Comparison of ENCODE assay signal across 16 cellular contexts in the genomic region with DNA sequence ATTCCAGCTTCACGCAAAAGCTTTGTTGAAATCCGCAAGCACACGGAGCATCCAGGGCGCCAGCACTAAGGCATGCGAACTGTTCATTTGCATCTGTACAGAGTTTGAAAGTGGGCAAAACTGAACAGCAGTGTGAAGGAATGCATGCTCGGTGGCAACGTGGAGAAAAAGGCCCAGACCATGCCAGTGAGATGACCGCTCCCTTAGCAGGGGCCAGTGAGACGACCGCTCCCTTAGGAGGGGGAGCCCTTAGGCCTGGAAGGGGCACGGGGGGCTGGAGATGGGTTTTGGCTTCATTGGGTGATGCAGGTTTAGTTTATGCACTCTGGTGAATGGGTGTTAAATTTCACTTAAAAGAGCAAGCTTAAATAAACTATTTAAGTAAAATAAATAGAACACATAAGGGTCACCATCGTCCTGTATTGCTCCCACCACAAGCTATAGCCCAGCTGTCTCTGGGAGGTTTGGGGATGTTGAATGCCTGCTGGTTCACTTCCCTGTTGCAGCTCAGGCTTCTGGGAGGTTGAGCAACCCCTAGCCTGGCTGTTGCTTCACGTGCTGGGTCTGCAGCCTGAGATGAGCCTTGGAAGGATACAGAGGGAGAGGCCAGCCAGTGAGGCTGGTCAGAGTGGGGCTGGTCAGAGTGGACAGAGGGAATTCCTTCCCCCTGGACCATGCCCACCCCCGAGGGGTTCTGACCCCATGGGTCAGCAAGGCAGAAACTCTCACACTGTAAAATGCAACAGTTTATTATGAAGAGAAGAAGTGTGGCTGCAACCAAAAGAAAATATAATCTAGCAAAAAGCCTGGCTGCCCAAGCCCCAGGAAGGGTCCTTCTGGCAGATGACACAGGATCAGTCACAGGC. TPM values are rescaled to one million over a fixed set of nuclear protein-coding genes. Genes with fewer than 3 reads are reported as not detected.
A peak's percentile ranks its signal among the peaks of the same experiment; 100 is the strongest.
DNase-seq lines count a peak whose midpoint lies in the region; ATAC-seq and TF ChIP-seq lines count a peak whose summit lies in the region.
"Had no signal": no experiment of that assay in that cellular context is flagged by ENCODE, and none has a peak within 500 bp of the region (broad histone marks: within the 10 kb centered on the region; RNA-seq: fewer than 3 reads in every experiment).

No MANE protein-coding gene starts in this region.

- H3K27me3 Mint-ChIP-seq in endothelial cell (ENCODE audit: unreplicated experiment) (no peaks in the 10 kb centered on the region), immature natural killer cell (ENCODE audit: low read depth in 3 of 3) (peaks cover 0 to 2% (median 2%) of the 10 kb centered on the region in 3 donors)

- H3K9me3 ChIP-seq in upper lobe of left lung, result peaks cover 0 to 8% (median 4%) of the 10 kb centered on the region in 4 donors

- ATAC-seq in upper lobe of left lung (ENCODE audit: low FRiP score in 2 of 2), result peak in 1 of 2 donors; percentile 84
- ATAC-seq: CD8-positive, alpha-beta T cell; K562 had no signal

- TF ChIP-seq POLR2A in upper lobe of left lung (IDR thresholded peaks at IDR 0.05), result no peak

- TF ChIP-seq CTCF in endothelial cell (IDR thresholded peaks at IDR 0.05; ENCODE audit: unreplicated experiment) (no peak), upper lobe of left lung (IDR thresholded peaks at IDR 0.05) (no peak), GM10248 (IDR thresholded peaks at IDR 0.05; ENCODE audit: control extremely low read depth, extremely low read depth, low read depth, missing control alignments) (no peak)

- H3K4me1 Mint-ChIP-seq in endothelial cell (ENCODE audit: unreplicated experiment) (no peaks in the 10 kb centered on the region), immature natural killer cell (no peaks in the 10 kb centered on the region)
- H3K4me1 Mint-ChIP-seq: brain had no signal

- H3K9me3 Mint-ChIP-seq in endothelial cell (ENCODE audit: unreplicated experiment) (no peaks in the 10 kb centered on the region), immature natural killer cell (peaks cover 0 to 6% (median 5%) of the 10 kb centered on the region in 6 donors)

- 67 to 71% methylated on average over 14 of the region's 14 CpGs for WGBS in upper lobe of left lung, 2 donors

- peaks cover 0 to 13% (median 2%) of the 10 kb centered on the region in 4 donors for H3K4me1 ChIP-seq in upper lobe of left lung

- H3K27ac Mint-ChIP-seq in endothelial cell (ENCODE audit: unreplicated experiment), result no peak overlapping the region
- no peak overlapping the region for H3K27ac Mint-ChIP-seq in immature natural killer cell
- H3K27ac Mint-ChIP-seq: brain; CD8-positive, alpha-beta T cell had no signal

- no peak overlapping the region for H3K4me3 Mint-ChIP-seq in endothelial cell (ENCODE audit: unreplicated experiment)
- no peak overlapping the region for H3K4me3 Mint-ChIP-seq in immature natural killer cell
- H3K4me3 Mint-ChIP-seq: brain; CD8-positive, alpha-beta T cell had no signal

- peak overlapping the region in 3 of 4 donors; percentile 10 to 43 (median 17) for H3K27ac ChIP-seq in upper lobe of left lung

- H3K36me3 ChIP-seq in upper lobe of left lung, result no peaks in the 10 kb centered on the region

- POLR2A ChIA-PET in GM10248 (lab: Yijun Ruan, JAX), result no interaction called here

- no peak for TF ChIP-seq EP300 in upper lobe of left lung (IDR thresholded peaks at IDR 0.05)

- peak; percentile 84 to 85 for DNase-seq in NOMO-1 (lab: John Stamatoyannopoulos, UW; ENCODE audit: unreplicated experiment in 2 of 2)
- DNase-seq in endothelial cell (ENCODE audit: low spot score), result peak; percentile 0
- DNase-seq in mesenteric fat pad (ENCODE audit: low spot score), result peak; percentile 81
- peak in 1 of 2 donors; percentile 83 for DNase-seq in upper lobe of left lung
- DNase-seq in GM10248 (ENCODE audit: extremely low spot score), result no peak
- DNase-seq in cortex of kidney (lab: John Stamatoyannopoulos, UW), result no peak
- no peak for DNase-seq in immature natural killer cell
- DNase-seq: activated gamma-delta T cell; effector CD8-positive, alpha-beta T cell; NCI-H187; NCI-H526; stimulated activated naive CD4-positive, alpha-beta T cell treated with Interleukin-2 at 50 U/mL for 16 hours had no signal

- H3K36me3 Mint-ChIP-seq in endothelial cell (ENCODE audit: low read depth, unreplicated experiment), result no peaks in the 10 kb centered on the region
- H3K36me3 Mint-ChIP-seq in immature natural killer cell, result no peaks in the 10 kb centered on the region
- H3K36me3 Mint-ChIP-seq: brain; CD8-positive, alpha-beta T cell had no signal

- CTCF ChIA-PET in GM10248 (lab: Yijun Ruan, JAX), result interaction anchor here (1.3 kb wide), 1 partner anchor 9 kb away, joined by 5 read pairs; no protein-coding TSS in a partner anchor

- no peak overlapping the region for H3K4me3 ChIP-seq in upper lobe of left lung
- H3K4me3 ChIP-seq: K562 had no signal

- no peaks in the 10 kb centered on the region for H3K27me3 ChIP-seq in upper lobe of left lung

RNA-seq across cellular contexts. Expression of gene FCN1, which starts 4.6 kb away (rescaled TPM):
- total RNA-seq in endothelial cell (ENCODE audit: unreplicated experiment) (not detected), mesenteric fat pad (27.9 TPM), upper lobe of left lung (100 to 1,000 TPM in 1 of 6 donors, 10 to 100 TPM in 5; 11.5 to 147 (median 19.7) TPM)
- 10 to 100 TPM in 2 of 3 donors, 1 to 10 TPM in 1; 8.9 to 47.6 (median 24.2) TPM for polyA plus RNA-seq in immature natural killer cell
- total RNA-seq: K562, myocyte had no signal
- polyA plus RNA-seq: K562 had no signal

RNA-seq across cellular contexts. Expression of gene FCN2, which starts 41.7 kb away (rescaled TPM):
- total RNA-seq in endothelial cell (ENCODE audit: unreplicated experiment) (not detected), mesenteric fat pad (1.2 TPM), upper lobe of left lung (not detected)
- not detected for polyA plus RNA-seq in immature natural killer cell
- total RNA-seq: CD8-positive, alpha-beta T cell; K562; myocyte had no signal
- polyA plus RNA-seq: K562 had no signal

Comparison
In these comparisons a context has a peak if more than half of its experiments do, and no peak if none do; other contexts are left out.
1. DNase-seq: peak in NOMO-1 (2 of 2), endothelial cell (single experiment) and mesenteric fat pad (single experiment); none in GM10248 (single experiment), cortex of kidney (single experiment) and immature natural killer cell (0 of 3).
2. RNA of gene FCN1, which starts 4.6 kb away (total RNA-seq): 27.9 TPM in mesenteric fat pad (single experiment) and 11.5 to 147 TPM in upper lobe of left lung; not detected in endothelial cell (single experiment); every median in the first group is over 10 times any median in the second.